In the genomic region with DNA sequence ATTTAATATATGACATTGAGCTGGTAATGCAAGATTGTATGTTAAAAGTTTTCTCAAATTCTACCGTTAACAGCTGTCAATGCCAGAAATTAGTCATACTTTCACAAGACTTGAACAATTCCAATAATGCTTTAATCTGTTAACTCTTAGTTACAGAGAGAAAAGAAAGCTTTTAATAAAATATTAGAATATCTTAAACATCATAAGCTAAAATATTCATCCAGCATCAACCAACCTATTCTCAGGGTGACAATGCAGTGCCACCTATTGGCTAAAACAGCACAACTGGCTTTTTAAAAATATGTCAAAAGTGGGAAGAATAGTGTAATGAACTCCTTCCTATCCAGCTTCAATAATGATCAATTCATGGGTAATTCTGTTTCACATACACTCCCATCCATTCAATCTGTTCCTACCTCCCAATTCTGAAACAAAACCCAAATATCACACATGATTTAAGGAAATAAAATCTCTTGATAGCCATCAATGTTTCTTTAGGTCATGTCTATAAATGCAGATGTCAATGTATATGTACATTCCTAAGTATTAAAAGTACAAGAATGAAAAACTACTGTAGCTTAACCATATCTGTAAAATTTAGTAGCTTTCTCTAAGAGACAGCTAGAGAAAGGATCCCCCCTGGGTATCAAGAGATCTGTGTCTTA, we compare ENCODE assay signal across 8 cellular contexts.
DNase-seq lines count a peak whose midpoint lies in the region; ATAC-seq, FAIRE-seq and TF ChIP-seq lines count a peak whose summit lies in the region.
"Had no signal": no experiment of that assay in that cellular context is flagged by ENCODE, and none has a peak within 500 bp of the region (broad histone marks: within the 10 kb centered on the region; RNA-seq: fewer than 3 reads in every experiment).

No MANE protein-coding gene starts in this region.

- H3K27ac ChIP-seq in HepG2 (ENCODE audit: extremely low read length, insufficient read depth, low read length) (no peak overlapping the region), vagina (no peak overlapping the region)
- H3K27ac ChIP-seq: neutrophil had no signal

- peaks cover 9 to 28% of the 10 kb centered on the region in 2 experiments; a peak in 4 of 5 replicates for H3K36me3 ChIP-seq in HepG2 (replicated peaks in 1 of 2; ENCODE audit: control insufficient read depth in 1 of 2, insufficient read depth in 2 of 2, low read length in 2 of 2)
- H3K36me3 ChIP-seq in vagina = no peaks in the 10 kb centered on the region

- H3K9me3 ChIP-seq in HepG2 (ENCODE audit: low read length) (no peaks in the 10 kb centered on the region), vagina (no peaks in the 10 kb centered on the region)
- H3K9me3 ChIP-seq: neutrophil had no signal

- H3K4me1 ChIP-seq in HepG2 (ENCODE audit: insufficient read depth, low read length) = no peaks in the 10 kb centered on the region
- H3K4me1 ChIP-seq in vagina = no peaks in the 10 kb centered on the region

- H3K4me3 ChIP-seq in GM12864 (ENCODE audit: low read depth, low read length) = no peak overlapping the region
- H3K4me3 ChIP-seq in HepG2 (replicated peaks in 1 of 3; ENCODE audit: insufficient read depth in 1 of 3, low read depth in 2 of 3, low read length in 3 of 3) = no peak overlapping the region
- no peak overlapping the region for H3K4me3 ChIP-seq in vagina

- in situ Hi-C loops in HepG2 (cut with HindIII; ENCODE audit: extremely low pct_ligation_motif_present, low pct_unique_long_range_greater_than_20kb) = no loop called here

- CTCF ChIA-PET in HepG2 (lab: Yijun Ruan, JAX; ENCODE audit: low intra/inter-chr PET ratio, low total read pairs) = interaction anchor here (1.5 kb wide), 1 partner anchor 238 kb away, joined by 6 read pairs; no protein-coding TSS in a partner anchor

- 99% methylated on average over 1 of the region's 1 CpG for WGBS in HepG2 (ENCODE audit: low lambda C conversion rate)

- TF ChIP-seq POLR2A in HepG2 (IDR thresholded peaks at IDR 0.05; ENCODE audit: insufficient read depth in 1 of 2, low read depth in 2 of 2, low read length in 2 of 2) (no peak), vagina (IDR thresholded peaks at IDR 0.05) (no peak)

- TF ChIP-seq EP300 in HepG2 (IDR thresholded peaks at IDR 0.05; ENCODE audit: low read depth in 2 of 2, low read length in 2 of 2) = no peak
- TF ChIP-seq EP300 in HepG2 (CRISPR knock-in tag; IDR thresholded peaks at IDR 0.05; ENCODE audit: borderline replicate concordance) = no peak

- no peaks in the 10 kb centered on the region for H3K79me2 ChIP-seq in HepG2 (ENCODE audit: insufficient read depth, low read length)

- H3K9ac ChIP-seq in HepG2 (ENCODE audit: insufficient read depth, low read depth, low read length) = no peak overlapping the region

- no peak overlapping the region for H2AFZ ChIP-seq in HepG2 (ENCODE audit: low read length)

- H3K27me3 ChIP-seq in HepG2 (ENCODE audit: control insufficient read depth in 1 of 2, insufficient read depth in 2 of 2, low read length in 2 of 2) (no peaks in the 10 kb centered on the region), vagina (no peaks in the 10 kb centered on the region)
- H3K27me3 ChIP-seq: neutrophil had no signal

- intact Hi-C loops in HepG2 (cut with micrococcal nuclease; ENCODE audit: unreplicated experiment) (loop anchor here (1.0 to 5.0 kb wide), 3 partner anchors 238 to 367 kb away; no protein-coding TSS in a partner anchor), vagina (cut with DNase I) (no loop called here)

- peak; percentile 51 for ATAC-seq in HG03280 (IDR thresholded peaks at IDR 0.05; ENCODE audit: unreplicated experiment)
- peak; percentile 53; the same call in 1 of the 3 replicates for ATAC-seq in HepG2
- ATAC-seq in HG02973 (IDR thresholded peaks at IDR 0.05; ENCODE audit: unreplicated experiment) = no peak

- no peak overlapping the region for H3K4me2 ChIP-seq in HepG2 (ENCODE audit: low read depth, low read length)

- no peak for DNase-seq in GM12864 (ENCODE audit: low read depth)
- peak; percentile 10 for DNase-seq in amniotic epithelial cell (ENCODE audit: low read depth)
- no peak for DNase-seq in HepG2 (ENCODE audit: low spot score)
- DNase-seq in vagina (ENCODE audit: extremely low spot score in 2 of 2) = no peak
- no peak for DNase-seq in NCI-H1436 treated with DMSO at 0.1 percent for 48 hours (lab: John Stamatoyannopoulos, UW)

- peak; percentile 47 for FAIRE-seq in HepG2 (lab: Jason Lieb, UNC)

- no peak for TF ChIP-seq RAD21 in HepG2 (CRISPR knock-in tag; IDR thresholded peaks at IDR 0.05)

- no peaks in the 10 kb centered on the region for H4K20me1 ChIP-seq in HepG2 (ENCODE audit: insufficient read depth, low read length)

- POLR2A ChIA-PET in HepG2 (lab: Yijun Ruan, JAX) = no interaction called here

- no TSS peak for BruUV-seq in HepG2 (replicated peaks; lab: Mats Ljungman, UMichigan)

- peak; percentile 57 for TF ChIP-seq CTCF in GM12864 (IDR thresholded peaks at IDR 0.05; ENCODE audit: low read depth, low read length, missing control alignments)
- peak; percentile 65 for TF ChIP-seq CTCF in HepG2 (CRISPR knock-in tag; IDR thresholded peaks at IDR 0.05)
- peak in 1 of 3 experiments; percentile 13 for TF ChIP-seq CTCF in vagina (IDR thresholded peaks at IDR 0.05)

TF ChIP-seq in HepG2, 621 proteins besides CTCF, POLR2A, EP300 and RAD21:
- TF ChIP-seq U2AF2 (IDR thresholded peaks at IDR 0.05; ENCODE audit: low read depth, low read length) (no peak), STAG1 (CRISPR knock-in tag; IDR thresholded peaks at IDR 0.05) (peak; percentile 44), MTF2 (CRISPR knock-in tag; IDR thresholded peaks at IDR 0.05; ENCODE audit: borderline replicate concordance) (no peak)
